In the genomic region with DNA sequence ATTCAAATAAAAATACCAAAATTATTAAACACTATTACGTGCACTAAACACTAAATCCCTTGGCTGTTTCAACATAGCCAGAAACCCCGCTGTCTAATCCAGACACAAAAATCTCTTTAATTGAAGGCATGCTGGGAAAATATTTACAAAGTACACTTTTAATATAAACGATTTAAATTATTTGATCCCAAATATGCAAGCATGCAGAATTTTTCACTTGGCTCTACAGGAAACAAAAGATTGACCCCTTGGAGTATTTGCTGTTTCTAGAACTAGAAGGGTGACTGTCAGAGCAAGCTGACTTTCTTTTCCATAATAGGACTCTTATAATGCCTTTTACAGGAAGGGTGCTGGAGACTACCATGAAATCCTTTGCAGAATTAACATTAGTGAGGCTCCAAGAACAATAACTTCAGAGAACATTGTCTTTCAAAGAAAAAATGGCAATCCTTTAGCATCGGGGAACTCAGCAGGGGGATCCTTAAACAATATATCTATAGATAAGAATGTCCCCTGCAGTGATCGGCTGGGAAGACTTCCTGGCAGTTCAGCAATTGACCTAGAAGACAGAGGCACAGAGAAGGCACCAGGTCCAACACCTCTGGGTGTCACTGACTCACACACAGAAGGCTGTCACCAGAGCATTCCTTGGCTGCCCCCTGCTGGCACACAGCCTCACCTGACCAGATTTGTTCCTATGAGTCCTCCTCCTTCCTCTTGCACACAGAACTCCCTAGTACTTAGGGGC, we compare ENCODE assay signal across 8 cellular contexts. TPM values are rescaled to one million over a fixed set of nuclear protein-coding genes. Genes with fewer than 3 reads are reported as not detected.
DNase-seq lines count a peak whose midpoint lies in the region; ATAC-seq and TF ChIP-seq lines count a peak whose summit lies in the region.

No MANE protein-coding gene starts in this region.

- H3K4me1 Mint-ChIP-seq in endothelial cell (ENCODE audit: unreplicated experiment) (peaks cover 4% of the 10 kb centered on the region), naive B cell (peaks cover 13 to 29% (median 16%) of the 10 kb centered on the region in 3 donors)

- H3K9me3 Mint-ChIP-seq in endothelial cell (ENCODE audit: unreplicated experiment) (no peaks in the 10 kb centered on the region), naive B cell (no peaks in the 10 kb centered on the region)

- ATAC-seq in GM18873 (IDR thresholded peaks at IDR 0.05; ENCODE audit: low FRiP score, unreplicated experiment) (peak; percentile 96), HG03108 (IDR thresholded peaks at IDR 0.05; ENCODE audit: unreplicated experiment) (peak; percentile 89), naive B cell (ENCODE audit: low read depth in 2 of 2) (peak; percentile 70 to 86)

- H3K27ac Mint-ChIP-seq in endothelial cell (ENCODE audit: unreplicated experiment) (peak overlapping the region; percentile 36), naive B cell (peak overlapping the region in 4 of 6 donors; percentile 44 to 77 (median 74))

- H3K36me3 ChIP-seq in BJ (ENCODE audit: control insufficient read depth, insufficient read depth, low read length), result peaks cover 10% of the 10 kb centered on the region

- H3K36me3 Mint-ChIP-seq in endothelial cell (ENCODE audit: low read depth, unreplicated experiment) (peaks cover 14% of the 10 kb centered on the region), naive B cell (peaks cover 42 to 46% of the 10 kb centered on the region in 2 donors)

- H3K27me3 ChIP-seq in BJ (ENCODE audit: control insufficient read depth, insufficient read depth, low read length), result no peaks in the 10 kb centered on the region

- CTCF ChIA-PET in BJ (lab: Yijun Ruan, JAX), result interaction anchor here (0.6 to 2.2 kb wide), 9 partner anchors 10 to 165 kb away, joined by 3 to 10 read pairs (median 3); a partner anchor contains a TSS

- no peak overlapping the region for H3K4me3 Mint-ChIP-seq in endothelial cell (ENCODE audit: unreplicated experiment)
- no peak overlapping the region for H3K4me3 Mint-ChIP-seq in naive B cell

- TF ChIP-seq CTCF in BJ (IDR thresholded peaks at IDR 0.05; ENCODE audit: insufficient read depth, low read depth, low read length) (peak; percentile 62), endothelial cell (IDR thresholded peaks at IDR 0.05; ENCODE audit: unreplicated experiment) (peak; percentile 78)

- H3K27me3 Mint-ChIP-seq in endothelial cell (ENCODE audit: unreplicated experiment) (no peaks in the 10 kb centered on the region), naive B cell (no peaks in the 10 kb centered on the region)

- POLR2A ChIA-PET in BJ (lab: Charles Lee), result no interaction called here

- no peak for DNase-seq in BJ (ENCODE audit: low read depth)
- peak; percentile 36 for DNase-seq in NCI-H226
- peak; percentile 80 to 82 for DNase-seq in activated CD4-positive, alpha-beta T cell treated with anti-CD3 and anti-CD28 coated beads, Interleukin-2, amount 50 U/mL, for 48 hours
- DNase-seq in endothelial cell (ENCODE audit: low spot score), result peak; percentile 77
- peak; percentile 48 for DNase-seq in naive B cell
- DNase-seq in stimulated activated naive CD4-positive, alpha-beta T cell (lab: John Stamatoyannopoulos, UW), result peak in 4 of 6 experiments; percentile 1 to 22 (median 16)

- H3K4me3 ChIP-seq in BJ (ENCODE audit: low read depth, low read length), result no peak overlapping the region

RNA-seq across cellular contexts. Expression of a gene that starts 55.8 kb away (rescaled TPM):
- polyA plus RNA-seq in BJ (2011; rRNA removed) (not detected in 2 replicates), naive B cell (ENCODE audit: low read depth in 6 of 6) (not detected)
- not detected in 2 replicates for polyA minus RNA-seq in BJ (2011; rRNA and poly(A)+ RNA removed)
- total RNA-seq in endothelial cell (ENCODE audit: unreplicated experiment), result not detected
